ENCODE assay signal across 1 cellular context in the genomic region with DNA sequence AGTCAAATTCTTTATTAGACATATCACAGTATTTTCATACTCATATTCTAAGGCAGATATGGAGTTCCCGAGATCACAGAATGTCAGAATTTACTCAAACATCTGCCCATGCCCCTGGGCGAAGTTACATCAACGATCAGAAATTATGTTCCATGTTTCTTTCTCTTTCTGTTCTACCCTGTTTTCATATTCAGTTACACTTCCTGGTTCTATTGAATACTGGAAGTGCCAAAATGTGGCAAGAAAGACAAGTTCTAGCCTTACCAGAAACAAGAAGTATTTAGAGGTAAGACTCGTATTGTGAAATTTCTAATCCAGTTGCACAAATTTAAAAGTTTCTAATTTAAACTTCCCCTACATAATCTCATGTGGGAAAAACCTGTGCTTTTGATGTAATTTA.
TF ChIP-seq lines count a peak whose summit lies in the region.

No MANE protein-coding gene starts in this region.

TF ChIP-seq in HepG2, 621 proteins besides CTCF, POLR2A, EP300 and RAD21:
- TF ChIP-seq HOXA5 (CRISPR knock-in tag; IDR thresholded peaks at IDR 0.05) (no peak), NFE2L2 (IDR thresholded peaks at IDR 0.05; ENCODE audit: low read length) (no peak)
- TF ChIP-seq, protein P1, sequence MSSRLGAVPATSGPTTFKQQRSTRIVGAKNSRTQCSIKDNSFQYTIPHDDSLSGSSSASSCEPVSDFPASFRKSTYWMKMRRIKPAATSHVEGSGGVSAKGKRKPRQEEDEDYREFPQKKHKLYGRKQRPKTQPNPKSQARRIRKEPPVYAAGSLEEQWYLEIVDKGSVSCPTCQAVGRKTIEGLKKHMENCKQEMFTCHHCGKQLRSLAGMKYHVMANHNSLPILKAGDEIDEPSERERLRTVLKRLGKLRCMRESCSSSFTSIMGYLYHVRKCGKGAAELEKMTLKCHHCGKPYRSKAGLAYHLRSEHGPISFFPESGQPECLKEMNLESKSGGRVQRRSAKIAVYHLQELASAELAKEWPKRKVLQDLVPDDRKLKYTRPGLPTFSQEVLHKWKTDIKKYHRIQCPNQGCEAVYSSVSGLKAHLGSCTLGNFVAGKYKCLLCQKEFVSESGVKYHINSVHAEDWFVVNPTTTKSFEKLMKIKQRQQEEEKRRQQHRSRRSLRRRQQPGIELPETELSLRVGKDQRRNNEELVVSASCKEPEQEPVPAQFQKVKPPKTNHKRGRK (CRISPR knock-in tag; IDR thresholded peaks at IDR 0.05): no peak
